Comparison of ENCODE assay signal across 25 cellular contexts in the genomic region with DNA sequence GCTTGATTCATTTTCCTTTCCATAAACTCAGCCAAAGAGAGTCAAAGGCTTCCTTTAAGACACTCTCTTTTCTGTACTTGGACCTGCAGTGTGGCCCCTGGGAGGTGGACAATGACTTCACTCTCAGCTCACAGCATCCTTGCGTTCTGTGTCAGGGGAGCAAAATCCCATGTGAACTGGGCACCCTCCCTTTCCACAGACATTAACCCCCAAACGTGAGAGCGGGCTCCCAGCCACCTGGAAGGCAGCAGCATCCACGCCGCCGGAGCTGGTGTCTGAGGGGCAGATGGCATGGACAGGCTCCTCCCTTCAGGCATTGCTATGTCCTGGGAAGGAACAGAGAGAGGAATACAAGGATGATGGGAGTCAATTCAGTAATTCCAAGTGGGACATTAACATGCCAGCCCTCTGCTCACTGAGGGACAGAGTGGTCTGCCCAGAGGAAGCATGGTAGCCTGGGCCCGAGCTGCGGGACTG. TPM values are rescaled to one million over a fixed set of nuclear protein-coding genes. Genes with fewer than 3 reads are reported as not detected.
A peak's percentile ranks its signal among the peaks of the same experiment; 100 is the strongest.
DNase-seq lines count a peak whose midpoint lies in the region; ATAC-seq lines count a peak whose summit lies in the region.
"Had no signal": no experiment of that assay in that cellular context is flagged by ENCODE, and none has a peak within 500 bp of the region (broad histone marks: within the 10 kb centered on the region; RNA-seq: fewer than 3 reads in every experiment).

No MANE protein-coding gene starts in this region.

- peak; percentile 15 for DNase-seq in D341Med (ENCODE audit: low spot score)
- peak; percentile 27 for DNase-seq in NCI-H2171 (lab: John Stamatoyannopoulos, UW)
- peak in 1 of 3 donors; percentile 47 for DNase-seq in right cardiac atrium
- DNase-seq in stimulated activated CD8-positive, alpha-beta memory T cell treated with anti-CD3 and anti-CD28 coated beads, Interleukin-4, amount 100 ng/mL, for 48 hours, result peak; percentile 16
- no peak for DNase-seq in CD1c-positive myeloid dendritic cell (ENCODE audit: extremely low spot score)
- DNase-seq: activated CD4-positive, alpha-beta T cell treated with anti-CD3 and anti-CD28 coated beads, Interleukin-2, amount 50 U/mL, for 48 hours; activated T-cell treated with anti-CD3 and anti-CD28 coated beads for 4 hours; brain microvascular endothelial cell; colonic mucosa; effector memory CD8-positive, alpha-beta T cell; hypothalamus; left lung; mucosa of descending colon; NCI-H1048; NCI-H187; NCI-H2227 treated with DMSO at 0.1 percent for 48 hours; NCI-H82; posterior cingulate gyrus; stimulated activated CD4-positive, alpha-beta T cell treated with anti-CD3 and anti-CD28 coated beads, Interleukin-1b, Interleukin-23, amount 100 ng/mL, for 48 hours; T1000 had no signal

- peaks cover 2% of the 10 kb centered on the region for H3K4me1 ChIP-seq in right cardiac atrium (ENCODE audit: control insufficient read depth, insufficient read depth, low read length)
- H3K4me1 ChIP-seq: colonic mucosa, left lung had no signal

- H3K27ac ChIP-seq in right cardiac atrium (ENCODE audit: low read length), result peak overlapping the region; percentile 14
- H3K27ac ChIP-seq: brain microvascular endothelial cell, colonic mucosa had no signal

- ATAC-seq in right cardiac atrium (no peak), GM18520 (IDR thresholded peaks at IDR 0.05; ENCODE audit: unreplicated experiment) (no peak), GM21576 (IDR thresholded peaks at IDR 0.05; ENCODE audit: unreplicated experiment) (no peak)
- ATAC-seq: effector memory CD8-positive, alpha-beta T cell; esophagus mucosa; mucosa of descending colon; WTC11 had no signal

- peaks cover 2% of the 10 kb centered on the region for H3K9me3 ChIP-seq in right cardiac atrium (ENCODE audit: control insufficient read depth, low read length)
- H3K9me3 ChIP-seq: colonic mucosa, left lung, mucosa of descending colon had no signal

- intact Hi-C loops in right cardiac atrium (cut with DNase I), result no loop called here

- H3K27me3 ChIP-seq in right cardiac atrium (ENCODE audit: control insufficient read depth, insufficient read depth), result no peaks in the 10 kb centered on the region
- H3K27me3 ChIP-seq: colonic mucosa had no signal

- WGBS in right cardiac atrium, result 74% methylated on average over 8 of the region's 8 CpGs

- H3K4me3 ChIP-seq in right cardiac atrium (ENCODE audit: low read length), result no peak overlapping the region
- H3K4me3 ChIP-seq: colonic mucosa, left lung, mucosa of descending colon, skin epidermis had no signal

RNA-seq across cellular contexts. Expression of a gene that starts 39.5 kb away (rescaled TPM):
- total RNA-seq in right cardiac atrium, result under 1 TPM; 0.25 to 0.94 (median 0.58) TPM
- polyA plus RNA-seq in right cardiac atrium, result 0.27 TPM

RNA-seq across cellular contexts. Expression of a gene that starts 39.6 kb away (rescaled TPM):
- 10 to 100 TPM; 25.1 to 41.3 (median 34.0) TPM for total RNA-seq in right cardiac atrium
- 17.1 TPM for polyA plus RNA-seq in right cardiac atrium
